ENCODE assay signal across 27 cellular contexts in the genomic region with DNA sequence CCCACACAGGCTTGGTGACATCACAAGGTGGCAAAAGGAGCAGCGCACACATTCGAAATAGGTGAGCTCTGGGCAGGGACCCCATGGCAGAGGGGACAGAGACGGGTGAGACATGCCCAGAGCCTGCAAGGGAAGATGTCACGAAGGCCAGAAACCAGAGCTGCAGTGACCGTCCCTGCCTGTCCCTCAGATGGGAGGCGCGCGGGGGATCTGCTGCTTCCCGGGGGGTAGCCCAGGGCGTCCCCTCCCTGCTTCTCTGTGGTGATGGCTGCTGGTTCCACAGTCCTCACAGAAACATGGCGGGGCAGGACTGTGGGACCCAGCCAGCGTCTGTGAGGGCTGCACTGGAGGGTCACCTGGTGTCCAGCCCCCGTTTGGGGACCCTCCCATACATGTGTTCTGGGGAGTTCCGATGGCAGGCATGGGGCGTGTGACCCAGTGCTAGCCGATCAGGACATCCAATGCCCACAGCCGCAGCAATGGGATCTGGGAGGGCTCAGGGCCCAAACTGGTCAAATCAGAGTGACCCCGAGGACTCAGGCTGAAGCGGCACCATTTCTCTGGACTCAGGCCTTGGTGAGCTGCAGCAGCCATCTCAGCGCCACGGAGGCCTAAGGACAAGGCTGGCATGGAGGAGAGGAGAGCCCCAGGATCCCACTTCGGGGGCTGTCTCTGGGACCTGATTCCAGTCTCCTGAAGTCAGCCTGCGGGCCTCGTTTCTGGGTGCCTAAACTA.
"Had no signal": no experiment of that assay in that cellular context is flagged by ENCODE, and none has a peak within 500 bp of the region (broad histone marks: within the 10 kb centered on the region; RNA-seq: fewer than 3 reads in every experiment).

No MANE protein-coding gene starts in this region.

- H3K79me2 ChIP-seq: hepatocyte, parathyroid adenoma had no signal

- H2AFZ ChIP-seq: hepatocyte, parathyroid adenoma had no signal

- H3K4me3 Mint-ChIP-seq: activated B cell treated with CpG ODN at 0.5 μM for 24 hours; activated CD8-positive, alpha-beta T cell treated with anti-CD3 and anti-CD28 coated beads for 36 hours; activated naive CD4-positive, alpha-beta T cell treated with anti-CD3 and anti-CD28 coated beads for 36 hours; activated naive CD8-positive, alpha-beta T cell treated with anti-CD3 and anti-CD28 coated beads for 36 hours; naive thymus-derived CD8-positive, alpha-beta T cell had no signal

- H3K4me3 ChIP-seq: adrenal gland, ascending aorta, cardiac muscle cell, coronary artery, dorsolateral prefrontal cortex, gastrocnemius medialis, hepatocyte, psoas muscle, smooth muscle cell, tibial nerve had no signal

- H3K4me1 ChIP-seq: parathyroid adenoma had no signal

- H3K27me3 ChIP-seq: adrenal gland, ascending aorta, cardiac muscle cell, dorsolateral prefrontal cortex, gastrocnemius medialis, hepatocyte, tibial nerve had no signal

- H3K36me3 ChIP-seq: adrenal gland, cardiac muscle cell, gastrocnemius medialis had no signal

- H3K27ac ChIP-seq: adrenal gland, ascending aorta, cardiac muscle cell, coronary artery, dorsolateral prefrontal cortex, hepatocyte, parathyroid adenoma, psoas muscle, tibial nerve had no signal

- H3K9ac ChIP-seq: parathyroid adenoma had no signal

- H3K9me3 ChIP-seq: adrenal gland, ascending aorta, gastrocnemius medialis, psoas muscle, tibial nerve had no signal

- H3K9me3 Mint-ChIP-seq: activated B cell treated with CpG ODN at 0.5 μM for 24 hours; activated CD8-positive, alpha-beta T cell treated with anti-CD3 and anti-CD28 coated beads for 36 hours; activated naive CD4-positive, alpha-beta T cell treated with anti-CD3 and anti-CD28 coated beads for 36 hours; activated naive CD8-positive, alpha-beta T cell treated with anti-CD3 and anti-CD28 coated beads for 36 hours; naive thymus-derived CD8-positive, alpha-beta T cell had no signal

- H3K27ac Mint-ChIP-seq: activated B cell treated with CpG ODN at 0.5 μM for 24 hours; activated CD8-positive, alpha-beta T cell treated with anti-CD3 and anti-CD28 coated beads for 36 hours; activated naive CD4-positive, alpha-beta T cell treated with anti-CD3 and anti-CD28 coated beads for 36 hours; activated naive CD8-positive, alpha-beta T cell treated with anti-CD3 and anti-CD28 coated beads for 36 hours had no signal

- ATAC-seq: activated CD8-positive, alpha-beta T cell treated with anti-CD3 and anti-CD28 coated beads for 36 hours; gastrocnemius medialis; left cardiac atrium; naive thymus-derived CD8-positive, alpha-beta T cell; psoas muscle had no signal

- H3K36me3 Mint-ChIP-seq: activated naive CD8-positive, alpha-beta T cell treated with anti-CD3 and anti-CD28 coated beads for 36 hours; brain had no signal

- H3K4me2 ChIP-seq: hepatocyte, smooth muscle cell had no signal

- DNase-seq: activated B cell treated with CpG ODN at 0.5 μM for 24 hours; activated CD4-positive, alpha-beta T cell treated with anti-CD3 and anti-CD28 coated beads, Interleukin-2, amount 50 U/mL, for 1 hour; activated CD8-positive, alpha-beta T cell treated with anti-CD3 and anti-CD28 coated beads for 36 hours; activated effector memory CD4-positive, alpha-beta T cell treated with Interleukin-2 at 50 U/mL for 16 hours; activated naive CD4-positive, alpha-beta T cell treated with anti-CD3 and anti-CD28 coated beads for 36 hours; activated naive CD8-positive, alpha-beta T cell treated with anti-CD3 and anti-CD28 coated beads for 36 hours; activated T-cell treated with anti-CD3 and anti-CD28 coated beads, Interleukin-2, amount 50 U/mL, for 48 hours; dorsolateral prefrontal cortex; effector memory CD4-positive, alpha-beta T cell; erythroblast; gastrocnemius medialis; left cardiac atrium; midbrain; nucleus accumbens; stimulated activated naive CD4-positive, alpha-beta T cell; T-helper 2 cell had no signal

- H3K27me3 Mint-ChIP-seq: activated B cell treated with CpG ODN at 0.5 μM for 24 hours; activated CD8-positive, alpha-beta T cell treated with anti-CD3 and anti-CD28 coated beads for 36 hours; activated naive CD8-positive, alpha-beta T cell treated with anti-CD3 and anti-CD28 coated beads for 36 hours; brain; naive thymus-derived CD8-positive, alpha-beta T cell had no signal
